Comparison of ENCODE assay signal across 9 cellular contexts in genomic region chr17:17712268-17712924, GRCh38. TPM values are rescaled to one million over a fixed set of nuclear protein-coding genes. Genes with fewer than 3 reads are reported as not detected.
DNase-seq lines count a peak whose midpoint lies in the region; ATAC-seq and TF ChIP-seq lines count a peak whose summit lies in the region.
"Had no signal": no experiment of that assay in that cellular context is flagged by ENCODE, and none has a peak within 500 bp of the region (broad histone marks: within the 10 kb centered on the region; RNA-seq: fewer than 3 reads in every experiment).

No MANE protein-coding gene starts in this region.

- H3K27me3 Mint-ChIP-seq in Caco-2 (ENCODE audit: insufficient read depth, unreplicated experiment) (no peaks in the 10 kb centered on the region), brain (no peaks in the 10 kb centered on the region)

- WGBS in neuronal stem cell (ENCODE audit: extremely low coverage in 2 of 2, insufficient read length in 2 of 2, insufficient replicate concordance in 1 of 2), 2 donors, result no CpG with 5 or more reads among the region's 5 CpGs

- H3K9ac ChIP-seq in neuronal stem cell (ENCODE audit: low read depth, low read length, poor library complexity), result no peak overlapping the region

- no peak overlapping the region for H3K4ac ChIP-seq in neuronal stem cell (ENCODE audit: low read length)

- no peak overlapping the region for H3K14ac ChIP-seq in neuronal stem cell (ENCODE audit: low read length)

- H2AFZ ChIP-seq in neuronal stem cell (ENCODE audit: low read length), result no peak overlapping the region

- H2BK5ac ChIP-seq in neuronal stem cell (ENCODE audit: low read length), result no peak overlapping the region

- H3K4me1 Mint-ChIP-seq in Caco-2 (ENCODE audit: low read depth, unreplicated experiment) (peaks cover 55% of the 10 kb centered on the region), brain (peaks cover 85% of the 10 kb centered on the region)

- DNase-seq in Caco-2, result no peak
- peak; percentile 66 to 69 for DNase-seq in HL-60 (ENCODE audit: low read depth in 1 of 2, low spot score in 1 of 2)
- no peak for DNase-seq in neuronal stem cell (ENCODE audit: low spot score)
- no peak for DNase-seq in NCI-H146 treated with DMSO at 0.1 percent for 48 hours (lab: John Stamatoyannopoulos, UW; ENCODE audit: unreplicated experiment)
- DNase-seq in DMS79 treated with DMSO at 0.1 percent for 48 hours (lab: John Stamatoyannopoulos, UW), result no peak
- no peak for DNase-seq in 8988T

- H3K4me3 ChIP-seq in Caco-2 (ENCODE audit: low read depth, low read length) (no peak overlapping the region), HL-60 (replicated peaks; ENCODE audit: insufficient read depth, low read length) (no peak overlapping the region), neuronal stem cell (ENCODE audit: low read length in 2 of 2) (no peak overlapping the region)
- H3K4me3 ChIP-seq: Peyer's patch had no signal

- peak overlapping the region; percentile 6 for H2BK15ac ChIP-seq in neuronal stem cell (ENCODE audit: low read length)

- ATAC-seq in GM19463 (IDR thresholded peaks at IDR 0.05; ENCODE audit: unreplicated experiment), result peak; percentile 92

- H3K4me3 Mint-ChIP-seq in Caco-2 (ENCODE audit: unreplicated experiment), result no peak overlapping the region
- peak overlapping the region in 4 of 5 experiments; percentile 5 to 63 (median 47) for H3K4me3 Mint-ChIP-seq in brain

- no peak overlapping the region for H4K91ac ChIP-seq in neuronal stem cell (ENCODE audit: low read depth, low read length, poor library complexity)

- H3K27ac ChIP-seq in HL-60 (replicated peaks) (peak overlapping the region; percentile 82), neuronal stem cell (replicated peaks; ENCODE audit: low read length) (no peak overlapping the region)

- H2AK5ac ChIP-seq in neuronal stem cell (ENCODE audit: low read depth, low read length), result no peak overlapping the region

- peaks cover 67% of the 10 kb centered on the region for H3K4me1 ChIP-seq in Caco-2
- H3K4me1 ChIP-seq in neuronal stem cell (ENCODE audit: control insufficient read depth in 2 of 2, insufficient read depth in 1 of 2, low read depth in 1 of 2, low read length in 2 of 2), result peaks cover 33 to 38% of the 10 kb centered on the region in 2 donors

- POLR2A ChIA-PET in Caco-2 (lab: Charles Lee), result interaction anchor here (1.0 kb wide), 1 partner anchor 124 kb away, joined by 4 read pairs; the partner anchor contains the start of gene SREBF1

- peaks cover 53% of the 10 kb centered on the region for H3K36me3 Mint-ChIP-seq in Caco-2 (ENCODE audit: insufficient read depth, unreplicated experiment)
- no peaks in the 10 kb centered on the region for H3K36me3 Mint-ChIP-seq in brain

- no peaks in the 10 kb centered on the region for H3K9me3 ChIP-seq in Caco-2
- no peaks in the 10 kb centered on the region for H3K9me3 ChIP-seq in neuronal stem cell (replicated peaks in 1 of 2; ENCODE audit: control insufficient read depth in 2 of 2, insufficient read depth in 1 of 2, low read depth in 1 of 2, low read length in 2 of 2)
- H3K9me3 ChIP-seq: Peyer's patch had no signal

- CTCF ChIA-PET in Caco-2 (lab: Charles Lee), result no interaction called here

- H3K79me1 ChIP-seq in neuronal stem cell (ENCODE audit: low read depth, low read length), result peaks cover 28% of the 10 kb centered on the region

- H3K36me3 ChIP-seq in Caco-2 (ENCODE audit: control insufficient read depth, insufficient read depth, low read length) (peaks cover 6% of the 10 kb centered on the region), neuronal stem cell (replicated peaks in 1 of 2; ENCODE audit: control insufficient read depth in 2 of 2, insufficient read depth in 2 of 2, low read length in 2 of 2) (peaks cover 4 to 5% of the 10 kb centered on the region in 2 donors)
- H3K36me3 ChIP-seq: Peyer's patch had no signal

- intact Hi-C loops in Caco-2 (cut with micrococcal nuclease; ENCODE audit: unreplicated experiment), result no loop called here

- H2BK120ac ChIP-seq in neuronal stem cell (ENCODE audit: low read depth, low read length), result no peak overlapping the region

- no peak overlapping the region for H4K8ac ChIP-seq in neuronal stem cell (ENCODE audit: low read depth, low read length)

- no peak overlapping the region for H2BK12ac ChIP-seq in neuronal stem cell (ENCODE audit: low read length)

- H3K18ac ChIP-seq in neuronal stem cell (ENCODE audit: low read length), result no peak overlapping the region

- H3K9me3 Mint-ChIP-seq in Caco-2 (ENCODE audit: unreplicated experiment), result no peaks in the 10 kb centered on the region
- no peaks in the 10 kb centered on the region for H3K9me3 Mint-ChIP-seq in brain

- H3K23ac ChIP-seq in neuronal stem cell (ENCODE audit: low read depth, low read length, poor library complexity), result no peak overlapping the region

- peak overlapping the region; percentile 84 for H3K27ac Mint-ChIP-seq in Caco-2 (ENCODE audit: unreplicated experiment)
- H3K27ac Mint-ChIP-seq in brain, result peak overlapping the region; percentile 15 to 92 (median 87)

- H3K27me3 ChIP-seq in Caco-2 (replicated peaks; ENCODE audit: control insufficient read depth, insufficient read depth, low read length) (no peaks in the 10 kb centered on the region), HL-60 (ENCODE audit: insufficient read depth, poor library complexity, severe bottlenecking) (no peaks in the 10 kb centered on the region), neuronal stem cell (ENCODE audit: control insufficient read depth in 3 of 3, insufficient read depth in 3 of 3, low read depth in 1 of 3, low read length in 3 of 3) (no peaks in the 10 kb centered on the region)
- H3K27me3 ChIP-seq: Peyer's patch had no signal

- no TSS peak for BruUV-seq in Caco-2 (replicated peaks; lab: Mats Ljungman, UMichigan)

- H3K4me2 ChIP-seq in neuronal stem cell (ENCODE audit: insufficient read depth, low read length, poor library complexity, severe bottlenecking), result no peak overlapping the region

- TF ChIP-seq CTCF in Caco-2 (IDR thresholded peaks at IDR 0.05; ENCODE audit: insufficient read depth in 1 of 2, low read depth in 1 of 2, low read length in 1 of 2, severe bottlenecking in 1 of 2, unreplicated experiment in 1 of 2) (no peak), HL-60 (IDR thresholded peaks at IDR 0.05; ENCODE audit: insufficient read depth, low read length) (no peak), brain (conservative IDR thresholded peaks at IDR 0.05) (no peak)

RNA-seq across cellular contexts. Expression of gene RAI1, which starts 31.1 kb away (rescaled TPM):
- total RNA-seq in Caco-2 (2022), result 44.3 and 46.7 TPM in 2 replicates
- 22.1 TPM for polyA plus RNA-seq in brain (ENCODE audit: insufficient read depth, low read depth, low replicate concordance)
- polyA plus RNA-seq in neuronal stem cell (2013, experiment 1 of 2), result 15.1 TPM
- 16.0 TPM for polyA plus RNA-seq in neuronal stem cell (2013, experiment 2 of 2)

Comparison
In these comparisons a context has a peak if more than half of its experiments do, and no peak if none do; other contexts are left out.
1. DNase-seq: peak in HL-60 (2 of 2); none in Caco-2 (0 of 2), neuronal stem cell (single experiment), NCI-H146 treated with DMSO at 0.1 percent for 48 hours (single experiment), DMS79 treated with DMSO at 0.1 percent for 48 hours (single experiment) and 8988T (single experiment).